28 cellular contexts compared by ENCODE assay signal in the genomic region with DNA sequence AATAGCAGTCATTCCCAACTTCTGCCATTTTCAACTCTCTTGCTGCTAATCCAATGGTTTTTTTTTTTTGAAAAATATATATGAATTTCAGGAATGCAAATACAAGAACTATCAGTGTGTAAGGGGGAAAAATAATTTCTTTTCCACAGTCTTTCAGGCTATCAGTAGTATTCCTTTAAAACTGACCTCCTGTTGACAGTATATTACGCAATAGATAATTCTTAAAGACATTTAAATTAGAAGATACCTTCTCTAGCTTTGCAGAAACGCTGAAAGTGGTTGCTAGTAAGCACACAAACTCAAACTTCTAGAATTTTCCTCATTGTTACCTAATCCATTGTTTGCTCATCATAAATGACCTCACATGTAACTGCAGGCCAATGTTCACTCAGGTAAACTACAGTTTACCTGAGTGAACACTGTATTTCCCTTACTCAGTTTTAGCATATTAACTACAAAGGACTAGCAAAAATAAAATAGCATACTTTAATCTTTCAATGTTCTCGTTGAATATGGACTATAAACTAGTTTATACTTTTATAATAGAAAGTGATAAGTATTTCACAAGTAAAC. TPM values are rescaled to one million over a fixed set of nuclear protein-coding genes. Genes with fewer than 3 reads are reported as not detected.
"Had no signal": no experiment of that assay in that cellular context is flagged by ENCODE, and none has a peak within 500 bp of the region (broad histone marks: within the 10 kb centered on the region; RNA-seq: fewer than 3 reads in every experiment).

A gene with protein sequence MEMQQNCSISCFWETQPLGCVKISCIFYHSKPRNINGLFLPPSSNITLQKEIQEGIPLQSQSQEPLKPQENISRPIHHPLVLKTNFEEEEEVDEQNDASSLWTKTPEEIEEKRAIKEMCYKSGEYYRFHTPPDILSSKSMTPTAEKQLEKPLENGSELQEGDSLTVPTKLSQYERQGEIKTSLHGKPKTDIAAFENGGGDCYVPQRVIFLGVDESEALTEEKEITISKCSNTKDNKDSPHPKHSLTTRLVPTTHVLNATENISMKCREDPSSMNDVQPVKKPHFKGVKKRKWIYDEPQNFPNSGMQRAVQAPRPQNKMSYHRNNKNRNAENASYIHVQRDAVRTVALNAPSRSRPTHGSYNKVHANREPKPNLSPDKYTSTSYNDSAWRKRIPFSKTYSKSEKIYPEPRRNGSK (minus strand): TSS at position 309 of the 573 bp plus-strand sequence. CDS start 2,439 bp downstream, outside the sequence.

- H3K9ac ChIP-seq: neural progenitor cell had no signal

- H3K27ac ChIP-seq: colonic mucosa, epithelial cell of prostate, gastrocnemius medialis, heart left ventricle, neural progenitor cell, prostate gland, right atrium auricular region, sigmoid colon, stomach, tibial artery had no signal

- H3K36me3 ChIP-seq: colonic mucosa, gastrocnemius medialis, heart left ventricle, neural progenitor cell, prostate gland, right atrium auricular region, sigmoid colon, stomach, tibial artery had no signal

- H3K4me1 ChIP-seq: colonic mucosa, gastrocnemius medialis, heart left ventricle, neural progenitor cell, prostate gland, right atrium auricular region, tibial artery had no signal

- H3K4me3 ChIP-seq: colonic mucosa, gastrocnemius medialis, heart left ventricle, lung, neural progenitor cell, prostate gland, right atrium auricular region, sigmoid colon, stomach, tibial artery had no signal

- H3K9me3 ChIP-seq: colonic mucosa, gastrocnemius medialis, heart left ventricle, prostate gland, right atrium auricular region, sigmoid colon, stomach, tibial artery had no signal

- ATAC-seq: esophagus mucosa; gastrocnemius medialis; heart left ventricle; stimulated activated effector memory CD8-positive, alpha-beta T cell treated with anti-CD3 and anti-CD28 coated beads, Interleukin-12 subunit alpha, Interleukin-12 subunit beta, amount 100 ng/mL, for 72 hours had no signal

- H3K4me2 ChIP-seq: neural progenitor cell had no signal

- H2AFZ ChIP-seq: neural progenitor cell had no signal

- H3K27me3 ChIP-seq: colonic mucosa, gastrocnemius medialis, heart left ventricle, neural progenitor cell, right atrium auricular region, sigmoid colon, stomach, tibial artery had no signal

- DNase-seq: colonic mucosa; effector CD8-positive, alpha-beta T cell; endodermal cell; foreskin fibroblast; gastrocnemius medialis; heart left ventricle; hippocampal formation; islet precursor cell; kidney glomerular epithelial cell; naive B cell; sigmoid colon; stimulated activated CD4-positive, alpha-beta T cell treated with anti-CD3 and anti-CD28 coated beads, Interleukin-2, amount 100 ng/mL, for 24 hours; stimulated activated CD4-positive, alpha-beta T cell treated with anti-CD3 and anti-CD28 coated beads, Interleukin-4, amount 100 ng/mL, for 24 hours; stimulated activated naive CD4-positive, alpha-beta T cell treated with Interleukin-2 at 50 U/mL for 16 hours; stomach; tibial artery had no signal

RNA-seq across cellular contexts. Expression of the gene that starts here (rescaled TPM):
- total RNA-seq: esophagus mucosa, gastrocnemius medialis, osteocyte, right atrium auricular region, sigmoid colon, skeletal muscle tissue, stomach, subcutaneous adipose tissue, temporal lobe had no signal
- polyA plus RNA-seq: liver, sigmoid colon, stomach had no signal
